ENCODE assay signal across 24 cellular contexts in the genomic region with DNA sequence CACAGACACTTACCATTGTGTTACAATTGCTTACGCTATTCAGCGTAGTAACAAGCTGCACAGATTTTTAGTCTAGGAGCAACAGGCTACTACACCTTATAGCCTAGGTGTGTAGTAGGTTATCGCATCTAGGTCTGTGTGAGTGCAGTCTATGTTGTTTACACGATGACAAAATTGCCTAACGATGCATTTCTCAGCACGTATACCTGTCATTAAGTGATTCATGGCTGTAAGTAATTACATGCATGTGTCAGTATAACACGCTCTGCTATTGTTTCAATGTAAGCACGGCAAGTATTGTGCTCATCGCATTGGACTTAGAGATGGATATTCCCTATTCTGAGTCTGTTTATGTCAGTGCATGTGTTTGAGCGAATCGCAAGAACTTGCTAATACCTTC.
"Had no signal": no experiment of that assay in that cellular context is flagged by ENCODE, and none has a peak within 500 bp of the region (broad histone marks: within the 10 kb centered on the region; RNA-seq: fewer than 3 reads in every experiment).

No MANE protein-coding gene starts in this region.

- H3K4me3 Mint-ChIP-seq: effector memory CD8-positive, alpha-beta T cell; naive thymus-derived CD8-positive, alpha-beta T cell; nephron progenitor cell; stimulated activated naive CD8-positive, alpha-beta T cell treated with anti-CD3 and anti-CD28 coated beads, Interleukin-15, amount 100 ng/mL, for 72 hours had no signal

- H3K4me3 ChIP-seq: esophagus squamous epithelium, lower lobe of right lung, prostate gland, right atrium auricular region, smooth muscle cell, suprapubic skin, thyroid gland, upper lobe of left lung had no signal

- H3K36me3 Mint-ChIP-seq: naive thymus-derived CD8-positive, alpha-beta T cell had no signal

- ATAC-seq: effector memory CD8-positive, alpha-beta T cell; left ventricle myocardium superior; lower lobe of right lung; naive thymus-derived CD8-positive, alpha-beta T cell; sciatic nerve; stimulated activated naive CD8-positive, alpha-beta T cell treated with anti-CD3 and anti-CD28 coated beads, Interleukin-15, amount 100 ng/mL, for 72 hours had no signal

- H3K27me3 ChIP-seq: right atrium auricular region, thyroid gland, upper lobe of left lung had no signal

- H3K4me1 Mint-ChIP-seq: naive thymus-derived CD8-positive, alpha-beta T cell; nephron progenitor cell; stimulated activated naive CD8-positive, alpha-beta T cell treated with anti-CD3 and anti-CD28 coated beads, Interleukin-15, amount 100 ng/mL, for 72 hours had no signal

- H3K27ac Mint-ChIP-seq: effector memory CD8-positive, alpha-beta T cell; naive thymus-derived CD8-positive, alpha-beta T cell; nephron progenitor cell; stimulated activated naive CD8-positive, alpha-beta T cell treated with anti-CD3 and anti-CD28 coated beads, Interleukin-15, amount 100 ng/mL, for 72 hours had no signal

- DNase-seq: cortex of kidney; effector memory CD8-positive, alpha-beta T cell; erythroblast; esophagus squamous epithelium; foreskin melanocyte; glutamatergic neuron; left ventricle myocardium superior; lower lobe of right lung; naive thymus-derived CD8-positive, alpha-beta T cell; nephron progenitor cell; nucleus accumbens; stimulated activated CD4-positive, alpha-beta T cell treated with anti-CD3 and anti-CD28 coated beads, Interleukin-12 subunit alpha, Interleukin-12 subunit beta, amount 100 ng/mL, for 4 hours; stimulated activated CD4-positive, alpha-beta T cell treated with anti-CD3 and anti-CD28 coated beads, Interleukin-1b, Interleukin-23, amount 100 ng/mL, for 48 hours; stimulated activated CD4-positive, alpha-beta T cell treated with anti-CD3 and anti-CD28 coated beads, Interleukin-4, amount 100 ng/mL, for 1 hour; stimulated activated CD8-positive, alpha-beta memory T cell treated with anti-CD3 and anti-CD28 coated beads, Interleukin-4, amount 100 ng/mL, for 48 hours; stimulated activated naive CD4-positive, alpha-beta T cell; stimulated activated naive CD8-positive, alpha-beta T cell treated with anti-CD3 and anti-CD28 coated beads, Interleukin-15, amount 100 ng/mL, for 72 hours; thyroid gland; upper lobe of left lung had no signal

- H3K4me1 ChIP-seq: esophagus squamous epithelium, lower lobe of right lung, prostate gland, right atrium auricular region, suprapubic skin, thyroid gland, upper lobe of left lung had no signal

- H3K27ac ChIP-seq: esophagus squamous epithelium, lower lobe of right lung, prostate gland, right atrium auricular region, suprapubic skin, thyroid gland, upper lobe of left lung had no signal

- H3K9me3 ChIP-seq: esophagus squamous epithelium, lower lobe of right lung, prostate gland, right atrium auricular region, suprapubic skin, thyroid gland, upper lobe of left lung had no signal

- H3K36me3 ChIP-seq: esophagus squamous epithelium, lower lobe of right lung, prostate gland, right atrium auricular region, suprapubic skin, thyroid gland, upper lobe of left lung had no signal

- H3K9me3 Mint-ChIP-seq: effector memory CD8-positive, alpha-beta T cell; naive thymus-derived CD8-positive, alpha-beta T cell; stimulated activated naive CD8-positive, alpha-beta T cell treated with anti-CD3 and anti-CD28 coated beads, Interleukin-15, amount 100 ng/mL, for 72 hours had no signal
